In genomic region chr2:177595126-177595525, GRCh38 we compare ENCODE assay signal across 5 cellular contexts.
"Had no signal": no experiment of that assay in that cellular context is flagged by ENCODE, and none has a peak within 500 bp of the region (broad histone marks: within the 10 kb centered on the region; RNA-seq: fewer than 3 reads in every experiment).

No MANE protein-coding gene starts in this region.

- H3K4me3 ChIP-seq: GM23248 had no signal

- H3K9me3 Mint-ChIP-seq: H9, IgD-negative memory B cell had no signal

- H3K36me3 Mint-ChIP-seq: IgD-negative memory B cell had no signal

- H3K27ac Mint-ChIP-seq: H9, IgD-negative memory B cell had no signal

- DNase-seq: GM23248, H9, HCEC 1CT, KBM-7 had no signal

- H2AFZ ChIP-seq: GM23248 had no signal

- H3K9ac ChIP-seq: GM23248 had no signal

- H3K4me1 Mint-ChIP-seq: IgD-negative memory B cell had no signal

- H3K4me3 Mint-ChIP-seq: H9, IgD-negative memory B cell had no signal

- H3K27ac ChIP-seq: GM23248 had no signal
